In the genomic region with DNA sequence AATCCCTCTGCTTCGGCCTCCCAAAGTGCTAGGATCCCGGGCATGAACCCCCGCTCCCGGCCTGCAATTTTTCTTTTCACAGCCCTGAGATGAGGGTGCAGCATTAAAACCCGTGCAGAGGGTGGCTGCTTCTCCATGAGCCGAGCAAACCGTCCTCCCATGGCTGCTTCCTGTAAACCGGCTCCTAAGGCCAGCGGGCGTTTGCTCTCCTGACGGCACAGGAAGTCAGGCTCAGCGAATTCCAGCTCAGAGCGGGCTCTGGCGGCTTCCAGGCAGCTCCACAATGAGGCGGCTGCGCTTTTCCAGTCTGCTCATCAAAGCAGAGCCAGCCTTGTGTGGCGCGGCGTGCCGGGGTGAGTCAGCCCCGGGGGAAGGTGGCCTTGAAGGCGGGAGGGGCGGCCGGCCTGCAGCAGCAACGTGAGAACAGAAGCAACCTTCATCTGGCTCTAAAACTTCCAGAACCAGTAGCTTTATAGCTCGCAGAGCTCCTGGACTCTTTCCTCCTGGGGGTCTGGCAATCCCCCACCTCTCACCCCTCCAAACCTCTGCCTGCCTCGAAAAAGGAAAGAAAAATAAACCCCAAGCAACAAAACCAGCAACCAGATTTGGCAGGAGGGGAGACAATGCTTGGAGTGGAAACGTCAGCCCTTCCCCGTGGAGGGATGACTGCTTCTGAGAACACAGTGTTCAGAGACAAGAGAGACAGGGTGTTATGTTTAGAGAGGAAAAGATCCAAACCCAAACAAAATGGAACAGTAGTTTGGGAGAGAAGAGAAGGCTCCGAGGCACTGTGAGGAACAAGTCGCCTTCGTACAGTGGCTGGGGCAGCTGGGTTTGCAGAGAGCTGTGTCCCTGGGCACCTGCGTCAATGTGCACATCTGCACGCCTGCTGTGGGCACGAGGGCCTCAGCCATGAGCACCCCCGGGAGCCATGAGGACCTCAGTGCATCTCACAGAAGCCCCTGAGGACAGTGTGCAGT, we compare ENCODE assay signal across 8 cellular contexts.
DNase-seq lines count a peak whose midpoint lies in the region; ATAC-seq and TF ChIP-seq lines count a peak whose summit lies in the region.

No MANE protein-coding gene starts in this region.

- ATAC-seq in HG02970 (IDR thresholded peaks at IDR 0.05; ENCODE audit: low FRiP score, unreplicated experiment) (no peak), GM19397 (IDR thresholded peaks at IDR 0.05; ENCODE audit: unreplicated experiment) (no peak)

- H3K4me1 ChIP-seq in iPS-18a (ENCODE audit: control insufficient read depth, low read depth, low read length): peaks cover 16% of the 10 kb centered on the region

- peak; percentile 72 for DNase-seq in GM10266 (ENCODE audit: extremely low spot score)
- peak; percentile 41 for DNase-seq in NCI-H1694 (lab: John Stamatoyannopoulos, UW)
- peak; percentile 89 for DNase-seq in UCSD-AML1 (lab: John Stamatoyannopoulos, UW; ENCODE audit: unreplicated experiment)
- peak; percentile 94 for DNase-seq in brain pericyte (ENCODE audit: low read depth, low spot score)
- peak; percentile 97 for DNase-seq in skeletal muscle cell (ENCODE audit: low read depth)

- H3K4me3 ChIP-seq in iPS-18a (ENCODE audit: low read length) (no peak overlapping the region), skeletal muscle cell (ENCODE audit: low read depth, low read length) (peak overlapping the region; percentile 18)

- peak overlapping the region; percentile 55 for H3K9ac ChIP-seq in iPS-18a (ENCODE audit: low read length)

- no peaks in the 10 kb centered on the region for H3K36me3 ChIP-seq in iPS-18a (ENCODE audit: control insufficient read depth, low read depth, low read length)

- H3K27ac ChIP-seq in iPS-18a (ENCODE audit: low read length): peak overlapping the region; percentile 35

- TF ChIP-seq CTCF in GM10266 (IDR thresholded peaks at IDR 0.05; ENCODE audit: control insufficient read depth, insufficient read depth, low read depth, missing control alignments): no peak

- H3K27me3 ChIP-seq in iPS-18a (ENCODE audit: control insufficient read depth, insufficient read depth, low read length): peaks cover 6% of the 10 kb centered on the region

- no peaks in the 10 kb centered on the region for H3K9me3 ChIP-seq in iPS-18a (ENCODE audit: control insufficient read depth, low read depth, low read length)

Comparison
In these comparisons a context has a peak if more than half of its experiments do, and no peak if none do; other contexts are left out.
1. DNase-seq: peak in every context shown above with its lines; median percentile 97 in skeletal muscle cell; 94 in brain pericyte; 89 in UCSD-AML1; 72 in GM10266; 41 in NCI-H1694.